Comparison of ENCODE assay signal across 22 cellular contexts in genomic region chr5:96348536-96348935, GRCh38.
DNase-seq lines count a peak whose midpoint lies in the region; ATAC-seq, FAIRE-seq and TF ChIP-seq lines count a peak whose summit lies in the region.
"Had no signal": no experiment of that assay in that cellular context is flagged by ENCODE, and none has a peak within 500 bp of the region (broad histone marks: within the 10 kb centered on the region; RNA-seq: fewer than 3 reads in every experiment).

No MANE protein-coding gene starts in this region.

- H3K9me3 ChIP-seq in small intestine (ENCODE audit: control insufficient read depth, low read depth) (no peaks in the 10 kb centered on the region), heart right ventricle (no peaks in the 10 kb centered on the region)

- H2AFZ ChIP-seq in ACC112 (ENCODE audit: low read length, unreplicated experiment): no peak overlapping the region

- intact Hi-C loops in heart right ventricle (cut with DNase I): loop anchor here in 5 of 10 donors (5.0 to 10.0 kb wide), 4 partner anchors 249 to 816 kb away; no protein-coding TSS in a partner anchor

- TF ChIP-seq CTCF in heart right ventricle (IDR thresholded peaks at IDR 0.05): no peak

- DNase-seq in NCI-H524 (lab: John Stamatoyannopoulos, UW) (peak; percentile 61 to 78), NCI-H82 treated with DMSO at 0.1 percent for 48 hours (lab: John Stamatoyannopoulos, UW; ENCODE audit: unreplicated experiment) (peak; percentile 2), cerebellum (ENCODE audit: low spot score) (peak; percentile 5), small intestine (no peak), NOMO-1 treated with dmso at 0.1 percent for 144 hours (lab: John Stamatoyannopoulos, UW; ENCODE audit: unreplicated experiment) (no peak), heart right ventricle (no peak)
- DNase-seq: 8988T; ACHN; CD4-positive, alpha-beta memory T cell; DND-41; GOT3; H7; HFFc6; KBM-7 had no signal

- no peak overlapping the region for H3K4me3 ChIP-seq in ACC112 (ENCODE audit: low read depth, low read length)
- H3K4me3 ChIP-seq in small intestine (ENCODE audit: low read depth in 1 of 2, low read length in 2 of 2): no peak overlapping the region
- H3K4me3 ChIP-seq in heart right ventricle: no peak overlapping the region

- H3K27me3 ChIP-seq in ACC112 (ENCODE audit: insufficient read depth, low read length) (no peaks in the 10 kb centered on the region), small intestine (ENCODE audit: control insufficient read depth in 2 of 2, insufficient read depth in 2 of 2, low read length in 2 of 2) (no peaks in the 10 kb centered on the region), heart right ventricle (no peaks in the 10 kb centered on the region)

- peaks cover 32% of the 10 kb centered on the region for H3K4me1 ChIP-seq in ACC112 (ENCODE audit: control insufficient read depth, insufficient read depth, low read length, unreplicated experiment)
- H3K4me1 ChIP-seq in small intestine (ENCODE audit: control insufficient read depth in 2 of 2, insufficient read depth in 1 of 2, low read depth in 1 of 2, low read length in 1 of 2): no peaks in the 10 kb centered on the region
- peaks cover 0 to 14% (median 0%) of the 10 kb centered on the region in 9 donors for H3K4me1 ChIP-seq in heart right ventricle

- FAIRE-seq in small intestine (lab: Jason Lieb, UNC): no peak
- FAIRE-seq: G401.6, GM12892, GM18507, HepG2 had no signal

- WGBS in small intestine, 3 donors: 76 to 97% (median 89%) methylated on average over 1 of the region's 1 CpG
- WGBS in heart right ventricle, 2 donors: 74 to 79% methylated on average over 1 of the region's 1 CpG

- H3K36me3 ChIP-seq in ACC112 (ENCODE audit: insufficient read depth, low read length) (no peaks in the 10 kb centered on the region), small intestine (ENCODE audit: control insufficient read depth in 2 of 2, insufficient read depth in 2 of 2, low read length in 2 of 2) (no peaks in the 10 kb centered on the region), heart right ventricle (no peaks in the 10 kb centered on the region)

- no peak for ATAC-seq in GM19452 (IDR thresholded peaks at IDR 0.05; ENCODE audit: unreplicated experiment)
- no peak for ATAC-seq in heart right ventricle
- ATAC-seq: HCT116, HepG2 had no signal

- H3K27ac ChIP-seq in ACC112 (ENCODE audit: low read depth, low read length) (peak overlapping the region; percentile 66), small intestine (ENCODE audit: low read depth in 1 of 2, low read length in 1 of 2) (no peak overlapping the region), heart right ventricle (no peak overlapping the region)
- H3K27ac ChIP-seq: C4-2B had no signal

- H3K79me2 ChIP-seq in ACC112 (ENCODE audit: control insufficient read depth, insufficient read depth, low read length, unreplicated experiment): no peaks in the 10 kb centered on the region

Comparison
In these comparisons a context has a peak if more than half of its experiments do, and no peak if none do; other contexts are left out.
1. DNase-seq: peak in NCI-H524 (2 of 2), NCI-H82 treated with DMSO at 0.1 percent for 48 hours (single experiment) and cerebellum (single experiment); none in small intestine (single experiment), NOMO-1 treated with dmso at 0.1 percent for 144 hours (single experiment) and heart right ventricle (0 of 2).